Comparison of ENCODE assay signal across 27 cellular contexts in the genomic region with DNA sequence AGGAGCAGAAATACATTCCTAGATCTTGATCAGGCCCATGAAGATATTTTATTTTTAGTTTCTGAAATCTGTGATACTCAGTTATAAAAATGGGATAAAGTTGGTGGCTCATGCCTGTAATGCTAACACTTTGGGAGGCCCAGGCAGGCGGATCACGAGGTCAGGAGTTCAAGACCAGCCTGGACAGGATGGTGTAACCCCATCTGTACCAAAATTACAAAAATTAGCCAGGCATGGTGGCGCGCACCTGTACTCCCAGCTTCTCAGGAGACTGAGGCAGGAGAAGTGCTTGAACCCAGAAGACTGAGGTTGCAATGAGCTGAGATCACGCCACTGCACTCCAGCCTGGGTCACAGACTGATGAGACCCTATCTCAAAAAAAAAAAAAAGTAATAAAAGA.
DNase-seq lines count a peak whose midpoint lies in the region; ATAC-seq and TF ChIP-seq lines count a peak whose summit lies in the region.
"Had no signal": no experiment of that assay in that cellular context is flagged by ENCODE, and none has a peak within 500 bp of the region (broad histone marks: within the 10 kb centered on the region; RNA-seq: fewer than 3 reads in every experiment).

No MANE protein-coding gene starts in this region.

- H3K27ac Mint-ChIP-seq in activated T-helper 17 cell treated with anti-CD3 and anti-CD28 coated beads, Interleukin-2, amount 50 U/mL, for 72 hours, result peak overlapping the region; percentile 97
- H3K27ac Mint-ChIP-seq: immature natural killer cell, T-cell had no signal

- TF ChIP-seq CTCF in HL-60 (IDR thresholded peaks at IDR 0.05; ENCODE audit: insufficient read depth, low read length) (no peak), coronary artery (IDR thresholded peaks at IDR 0.05) (no peak)

- H3K27me3 Mint-ChIP-seq in activated T-cell treated with anti-CD3 and anti-CD28 coated beads, Interleukin-2, amount 50 U/mL, for 4 hours (ENCODE audit: low read depth), result no peaks in the 10 kb centered on the region
- H3K27me3 Mint-ChIP-seq in activated T-helper 17 cell treated with anti-CD3 and anti-CD28 coated beads, Interleukin-2, amount 50 U/mL, for 72 hours, result no peaks in the 10 kb centered on the region
- H3K27me3 Mint-ChIP-seq: naive thymus-derived CD4-positive, alpha-beta T cell; T-cell had no signal

- H3K4me3 ChIP-seq in HL-60 (replicated peaks; ENCODE audit: insufficient read depth, low read length) (no peak overlapping the region), coronary artery (no peak overlapping the region)
- H3K4me3 ChIP-seq: esophagus squamous epithelium, hepatocyte, SJSA1, smooth muscle cell, thoracic aorta had no signal

- peaks cover 48% of the 10 kb centered on the region for H3K4me1 Mint-ChIP-seq in activated T-cell treated with anti-CD3 and anti-CD28 coated beads, Interleukin-2, amount 50 U/mL, for 4 hours (ENCODE audit: low read depth)
- H3K4me1 Mint-ChIP-seq in activated T-helper 17 cell treated with anti-CD3 and anti-CD28 coated beads, Interleukin-2, amount 50 U/mL, for 72 hours, result peaks cover 37% of the 10 kb centered on the region

- H3K27ac ChIP-seq in HL-60 (replicated peaks) (peak overlapping the region; percentile 99), coronary artery (no peak overlapping the region)
- H3K27ac ChIP-seq: esophagus squamous epithelium, hepatocyte, SJSA1, thoracic aorta had no signal

- peak overlapping the region; percentile 26 for H3K4me3 Mint-ChIP-seq in activated T-cell treated with anti-CD3 and anti-CD28 coated beads, Interleukin-2, amount 50 U/mL, for 4 hours
- peak overlapping the region; percentile 54 for H3K4me3 Mint-ChIP-seq in activated T-helper 17 cell treated with anti-CD3 and anti-CD28 coated beads, Interleukin-2, amount 50 U/mL, for 72 hours
- H3K4me3 Mint-ChIP-seq: immature natural killer cell had no signal

- no peaks in the 10 kb centered on the region for H3K9me3 Mint-ChIP-seq in activated T-cell treated with anti-CD3 and anti-CD28 coated beads, Interleukin-2, amount 50 U/mL, for 4 hours
- peaks cover 5% of the 10 kb centered on the region for H3K9me3 Mint-ChIP-seq in activated T-helper 17 cell treated with anti-CD3 and anti-CD28 coated beads, Interleukin-2, amount 50 U/mL, for 72 hours
- H3K9me3 Mint-ChIP-seq: immature natural killer cell, T-cell had no signal

- no peak for DNase-seq in activated T-cell treated with anti-CD3 and anti-CD28 coated beads, Interleukin-2, amount 50 U/mL, for 4 hours
- no peak for DNase-seq in activated T-cell treated with anti-CD3 and anti-CD28 coated beads for 4 hours
- DNase-seq in HL-60 (ENCODE audit: low read depth in 1 of 2, low spot score in 1 of 2), result no peak
- DNase-seq in posterior vena cava (ENCODE audit: low spot score), result peak; percentile 60
- DNase-seq in NCI-H1105 treated with DMSO at 0.1 percent for 48 hours (lab: John Stamatoyannopoulos, UW), result no peak
- no peak for DNase-seq in NCI-H2171 (lab: John Stamatoyannopoulos, UW)
- no peak for DNase-seq in coronary artery (ENCODE audit: low spot score)
- DNase-seq: activated CD4-positive, alpha-beta T cell treated with anti-CD3 and anti-CD28 coated beads, Interleukin-2, amount 50 U/mL, for 48 hours; amygdala; C1 segment of cervical spinal cord; Calu3; cortex of kidney; esophagus squamous epithelium; immature natural killer cell; Karpas-422; naive thymus-derived CD4-positive, alpha-beta T cell; NCI-H1694; NCI-H2171 treated with DMSO at 0.1 percent for 48 hours; NCI-H524 treated with DMSO at 0.1 percent for 48 hours; retina; T-cell had no signal

- intact Hi-C loops in posterior vena cava (cut with DNase I), result no loop called here

- peaks cover 25% of the 10 kb centered on the region for H3K36me3 Mint-ChIP-seq in activated T-cell treated with anti-CD3 and anti-CD28 coated beads, Interleukin-2, amount 50 U/mL, for 4 hours (ENCODE audit: insufficient read depth)
- H3K36me3 Mint-ChIP-seq in activated T-helper 17 cell treated with anti-CD3 and anti-CD28 coated beads, Interleukin-2, amount 50 U/mL, for 72 hours (ENCODE audit: low read depth), result peaks cover 54% of the 10 kb centered on the region

- no peak for ATAC-seq in activated T-cell treated with anti-CD3 and anti-CD28 coated beads, Interleukin-2, amount 50 U/mL, for 4 hours
- ATAC-seq in activated T-helper 17 cell treated with anti-CD3 and anti-CD28 coated beads, Interleukin-2, amount 50 U/mL, for 72 hours (replicated peaks), result no peak
- ATAC-seq: left lobe of liver had no signal

- H3K27me3 ChIP-seq in HL-60 (ENCODE audit: insufficient read depth, poor library complexity, severe bottlenecking), result no peaks in the 10 kb centered on the region
- H3K27me3 ChIP-seq: esophagus squamous epithelium, hepatocyte, SJSA1 had no signal
